36 cellular contexts compared by ENCODE assay signal in genomic region chr20:12947691-12948090, GRCh38.
"Had no signal": no experiment of that assay in that cellular context is flagged by ENCODE, and none has a peak within 500 bp of the region (broad histone marks: within the 10 kb centered on the region; RNA-seq: fewer than 3 reads in every experiment).

No MANE protein-coding gene starts in this region.

- H3K27ac ChIP-seq: brain microvascular endothelial cell, cardiac muscle cell, KMS-11, PC-9, RWPE1, WERI-Rb-1 had no signal

- H3K36me3 Mint-ChIP-seq: activated naive CD8-positive, alpha-beta T cell treated with anti-CD3 and anti-CD28 coated beads for 36 hours had no signal

- H3K27ac Mint-ChIP-seq: activated CD4-positive, alpha-beta T cell treated with anti-CD3 and anti-CD28 coated beads, Interleukin-2, amount 10 ng/mL, durations not matched to agents 24 days and 14 days; activated CD8-positive, alpha-beta T cell treated with anti-CD3 and anti-CD28 coated beads for 36 hours; activated naive CD8-positive, alpha-beta T cell treated with anti-CD3 and anti-CD28 coated beads for 36 hours; activated T-cell treated with anti-CD3 and anti-CD28 coated beads, Interleukin-2, amount 50 U/mL, for 72 hours; activated T-helper 17 cell treated with anti-CD3 and anti-CD28 coated beads, Interleukin-2, amount 50 U/mL, for 72 hours had no signal

- H3K9me3 Mint-ChIP-seq: activated CD4-positive, alpha-beta T cell treated with anti-CD3 and anti-CD28 coated beads, Interleukin-2, amount 10 ng/mL, durations not matched to agents 24 days and 14 days; activated CD8-positive, alpha-beta T cell treated with anti-CD3 and anti-CD28 coated beads for 36 hours; activated naive CD8-positive, alpha-beta T cell treated with anti-CD3 and anti-CD28 coated beads for 36 hours; activated T-cell treated with anti-CD3 and anti-CD28 coated beads, Interleukin-2, amount 50 U/mL, for 72 hours; activated T-helper 17 cell treated with anti-CD3 and anti-CD28 coated beads, Interleukin-2, amount 50 U/mL, for 72 hours had no signal

- H3K4me3 Mint-ChIP-seq: activated CD4-positive, alpha-beta T cell treated with anti-CD3 and anti-CD28 coated beads, Interleukin-2, amount 10 ng/mL, durations not matched to agents 24 days and 14 days; activated CD8-positive, alpha-beta T cell treated with anti-CD3 and anti-CD28 coated beads for 36 hours; activated naive CD8-positive, alpha-beta T cell treated with anti-CD3 and anti-CD28 coated beads for 36 hours; activated T-cell treated with anti-CD3 and anti-CD28 coated beads, Interleukin-2, amount 50 U/mL, for 72 hours; activated T-helper 17 cell treated with anti-CD3 and anti-CD28 coated beads, Interleukin-2, amount 50 U/mL, for 72 hours; central memory CD8-positive, alpha-beta T cell had no signal

- H3K9ac ChIP-seq: KMS-11 had no signal

- ATAC-seq: activated CD8-positive, alpha-beta T cell treated with anti-CD3 and anti-CD28 coated beads for 36 hours; activated T-cell treated with anti-CD3 and anti-CD28 coated beads, Interleukin-2, amount 50 U/mL, for 72 hours; activated T-helper 17 cell treated with anti-CD3 and anti-CD28 coated beads, Interleukin-2, amount 50 U/mL, for 72 hours had no signal

- H3K4me3 ChIP-seq: cardiac muscle cell, PC-9 had no signal

- H3K27me3 Mint-ChIP-seq: activated CD8-positive, alpha-beta T cell treated with anti-CD3 and anti-CD28 coated beads for 36 hours; activated naive CD8-positive, alpha-beta T cell treated with anti-CD3 and anti-CD28 coated beads for 36 hours; activated T-helper 17 cell treated with anti-CD3 and anti-CD28 coated beads, Interleukin-2, amount 50 U/mL, for 72 hours; central memory CD8-positive, alpha-beta T cell had no signal

- H3K4me2 ChIP-seq: KMS-11, PC-9 had no signal

- H3K27me3 ChIP-seq: brain microvascular endothelial cell, cardiac muscle cell had no signal

- H3K36me3 ChIP-seq: brain microvascular endothelial cell, cardiac muscle cell, WERI-Rb-1 had no signal

- H3K4me1 Mint-ChIP-seq: activated CD4-positive, alpha-beta T cell treated with anti-CD3 and anti-CD28 coated beads, Interleukin-2, amount 10 ng/mL, durations not matched to agents 24 days and 14 days; activated naive CD8-positive, alpha-beta T cell treated with anti-CD3 and anti-CD28 coated beads for 36 hours; activated T-helper 17 cell treated with anti-CD3 and anti-CD28 coated beads, Interleukin-2, amount 50 U/mL, for 72 hours; central memory CD8-positive, alpha-beta T cell had no signal

- FAIRE-seq: RCC 7860 had no signal

- DNase-seq: activated CD4-positive, alpha-beta T cell treated with anti-CD3 and anti-CD28 coated beads, Interleukin-2, amount 10 ng/mL, durations not matched to agents 24 days and 14 days; activated CD4-positive, alpha-beta T cell treated with anti-CD3 and anti-CD28 coated beads, Interleukin-2, amount 50 U/mL, for 4 hours; activated CD4-positive, CD25-positive, alpha-beta regulatory T cell; activated CD8-positive, alpha-beta T cell treated with anti-CD3 and anti-CD28 coated beads for 36 hours; activated effector memory CD4-positive, alpha-beta T cell treated with anti-CD3 and anti-CD28 coated beads, Interleukin-2, amount 50 U/mL, for 16 hours; activated naive CD4-positive, alpha-beta T cell; activated naive CD4-positive, alpha-beta T cell treated with anti-CD3 and anti-CD28 coated beads, Interleukin-2, amount 50 U/mL, for 16 hours; activated naive CD8-positive, alpha-beta T cell treated with anti-CD3 and anti-CD28 coated beads for 36 hours; activated T-cell treated with anti-CD3 and anti-CD28 coated beads, Interleukin-2, amount 50 U/mL, for 1 hour; activated T-cell treated with anti-CD3 and anti-CD28 coated beads, Interleukin-2, amount 50 U/mL, for 72 hours; amniotic stem cell; aorta; brain microvascular endothelial cell; MM.1S; MV-4-11; NCI-H1092; NCI-H1436 treated with DMSO at 0.1 percent for 48 hours; NCI-H1694 treated with DMSO at 0.1 percent for 48 hours; NCI-H2029; NCI-H510A; NCI-H526; NCI-H748 treated with DMSO at 0.1 percent for 48 hours; NK-92 treated with Interleukin-12 subunit alpha and Interleukin-12 subunit beta, amount 100 ng/mL, for 24 hours; PC-9; Right ventricle myocardium superior; SW 1271; T-helper 1 cell; T-helper 2 cell; T-helper 9 cell; WERI-Rb-1 had no signal

- H2AFZ ChIP-seq: PC-9 had no signal
